21 cellular contexts compared by ENCODE assay signal in the genomic region with DNA sequence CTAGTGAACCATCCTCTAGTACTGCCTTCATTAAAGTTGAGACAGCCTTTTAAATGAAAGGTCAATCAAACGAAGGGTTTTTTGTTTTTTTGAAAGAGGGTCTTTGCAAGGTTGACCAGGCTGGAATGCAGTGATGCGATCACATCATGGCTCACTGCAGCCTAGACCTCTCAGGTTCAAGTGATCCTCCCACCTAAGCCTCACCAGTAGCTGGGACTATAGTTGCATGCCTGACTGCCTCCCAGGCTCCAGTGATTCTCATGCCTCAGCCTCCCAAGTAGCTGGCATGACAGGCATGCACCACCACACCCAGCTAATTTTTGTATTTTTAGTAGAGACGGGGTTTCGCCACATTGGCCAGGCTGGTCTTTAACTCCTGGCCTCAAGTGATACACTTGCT.
"Had no signal": no experiment of that assay in that cellular context is flagged by ENCODE, and none has a peak within 500 bp of the region (broad histone marks: within the 10 kb centered on the region; RNA-seq: fewer than 3 reads in every experiment).

No MANE protein-coding gene starts in this region.

- DNase-seq: activated CD4-positive, alpha-beta memory T cell treated with anti-CD3 and anti-CD28 coated beads, Interleukin-2, amount 10 ng/mL, durations not matched to agents 7 days and 5 days; activated CD4-positive, alpha-beta T cell treated with anti-CD3 and anti-CD28 coated beads, Interleukin-2, amount 50 U/mL, for 1 hour; activated CD4-positive, CD25-positive, alpha-beta regulatory T cell; activated gamma-delta T cell; activated naive CD4-positive, alpha-beta T cell treated with anti-CD3 and anti-CD28 coated beads, Interleukin-2, amount 10 ng/mL, durations not matched to agents 7 days and 5 days; activated naive CD8-positive, alpha-beta T cell treated with anti-CD3 and anti-CD28 coated beads for 36 hours; activated T-cell treated with anti-CD3 and anti-CD28 coated beads for 4 hours; activated T-cell treated with anti-CD3 and anti-CD28 coated beads, Interleukin-2, amount 50 U/mL, for 48 hours; brain microvascular endothelial cell; MM.1S; NCI-H1105; NCI-H1436; NCI-H1694 treated with DMSO at 0.1 percent for 48 hours; NCI-H2029 treated with DMSO at 0.1 percent for 48 hours; NCI-H345; NCI-H510A; NCI-H526 treated with DMSO at 0.1 percent for 48 hours; Right ventricle myocardium superior; SJCRH30; SK-N-SH; T-helper 1 cell had no signal
